2 cellular contexts compared by ENCODE assay signal in genomic region chr1:152007047-152007446, GRCh38.
A peak's percentile ranks its signal among the peaks of the same experiment; 100 is the strongest.
TF ChIP-seq lines count a peak whose summit lies in the region.

No MANE protein-coding gene starts in this region.

TF ChIP-seq in HEK293, 187 proteins besides CTCF, POLR2A, EP300 and RAD21:
- TF ChIP-seq ZNF580 (tag by site-specific recombination; IDR thresholded peaks at IDR 0.05) (no peak), ZNF548 (tag by site-specific recombination; IDR thresholded peaks at IDR 0.05) (no peak), ZNF366 (tag by site-specific recombination; conservative IDR thresholded peaks at IDR 0.05) (peak; percentile 65), ZNF398 (tag by site-specific recombination; IDR thresholded peaks at IDR 0.05) (no peak), PRDM1 (tag by site-specific recombination; IDR thresholded peaks at IDR 0.05) (peak; percentile 91)
TF ChIP-seq in HEK293: peak in this region for 2.

TF ChIP-seq in K562, 482 proteins besides CTCF, POLR2A, EP300 and RAD21:
- TF ChIP-seq MCM3 (IDR thresholded peaks at IDR 0.05), result 0 out of 2 replicates have a peak, but pooled peaks have one; percentile 12
- 0 out of 2 replicates have a peak, but pooled peaks have one; percentile 28 for TF ChIP-seq ZNF512 (tag; IDR thresholded peaks at IDR 0.05)
- TF ChIP-seq ZBTB40 (IDR thresholded peaks at IDR 0.05), result no peak
- TF ChIP-seq ZBTB40 (CRISPR knock-in tag; IDR thresholded peaks at IDR 0.05), result no peak
